Comparison of ENCODE assay signal across 1 cellular context in genomic region chr6:153002613-153003293, GRCh38.
TF ChIP-seq lines count a peak whose summit lies in the region.

TSS of gene MTRF1L (minus strand) at chr6:153002709. CDS start at chr6:153002685, 24 bp downstream.

TF ChIP-seq in HepG2, 621 proteins besides CTCF, POLR2A, EP300 and RAD21 (continued from another document and continues in another):
- TF ChIP-seq BCLAF1 (IDR thresholded peaks at IDR 0.05) (no peak), LBX2 (CRISPR knock-in tag; IDR thresholded peaks at IDR 0.05; ENCODE audit: borderline replicate concordance) (no peak), FOXA3 (CRISPR knock-in tag; IDR thresholded peaks at IDR 0.05) (peak; percentile 50), KLF6 (CRISPR knock-in tag; IDR thresholded peaks at IDR 0.05) (peak; percentile 71; the same call in 1 of the 2 replicates), REPIN1 (CRISPR knock-in tag; IDR thresholded peaks at IDR 0.05; ENCODE audit: borderline replicate concordance, low read depth) (peak; percentile 94), GRHL1 (CRISPR knock-in tag; conservative IDR thresholded peaks at IDR 0.05) (no peak), ZNF670 (CRISPR knock-in tag; IDR thresholded peaks at IDR 0.05; ENCODE audit: borderline replicate concordance) (no peak; the same call in 1 of the 2 replicates), GMEB2 (CRISPR knock-in tag; IDR thresholded peaks at IDR 0.05; ENCODE audit: low read depth) (peak; percentile 64), THAP11 (CRISPR knock-in tag; IDR thresholded peaks at IDR 0.05) (peak; percentile 91), ISL2 (CRISPR knock-in tag; IDR thresholded peaks at IDR 0.05) (peak; percentile 57; the same call in 1 of the 2 replicates), KDM6A (CRISPR knock-in tag; IDR thresholded peaks at IDR 0.05; ENCODE audit: low read depth) (no peak; the same call in 1 of the 2 replicates), MYNN (CRISPR knock-in tag; IDR thresholded peaks at IDR 0.05; ENCODE audit: low read depth) (no peak), HOXA3 (CRISPR knock-in tag; IDR thresholded peaks at IDR 0.05) (peak; percentile 71; the same call in 1 of the 2 replicates), MEIS1 (CRISPR knock-in tag; IDR thresholded peaks at IDR 0.05; ENCODE audit: borderline replicate concordance) (no peak), AKNA (CRISPR knock-in tag; IDR thresholded peaks at IDR 0.05; ENCODE audit: borderline replicate concordance) (no peak; the same call in 1 of the 2 replicates), KDM3A (CRISPR knock-in tag; IDR thresholded peaks at IDR 0.05; ENCODE audit: low read depth) (peak; percentile 43; the same call in 1 of the 2 replicates), PATZ1 (CRISPR knock-in tag; IDR thresholded peaks at IDR 0.05) (peak; percentile 81; the same call in 1 of the 2 replicates), ZFYVE20 (CRISPR knock-in tag; IDR thresholded peaks at IDR 0.05; ENCODE audit: borderline replicate concordance, low read depth) (no peak), ZNF782 (CRISPR knock-in tag; IDR thresholded peaks at IDR 0.05; ENCODE audit: borderline replicate concordance) (no peak; the same call in 1 of the 2 replicates), FLYWCH1 (CRISPR knock-in tag; IDR thresholded peaks at IDR 0.05) (no peak), E2F2 (CRISPR knock-in tag; IDR thresholded peaks at IDR 0.05; ENCODE audit: borderline replicate concordance) (0 out of 2 replicates have a peak, but pooled peaks have one; percentile 68), CHD4 (IDR thresholded peaks at IDR 0.05; ENCODE audit: borderline replicate concordance, low read length) (no peak), ZNF280B (CRISPR knock-in tag; IDR thresholded peaks at IDR 0.05; ENCODE audit: borderline replicate concordance) (no peak; the same call in 1 of the 2 replicates), SMAD1 (CRISPR knock-in tag; IDR thresholded peaks at IDR 0.05; ENCODE audit: borderline replicate concordance, low read depth) (peak; percentile 62; the same call in 1 of the 2 replicates), HCFC1 (IDR thresholded peaks at IDR 0.05; ENCODE audit: low read depth, low read length) (peak; percentile 58; the same call in 1 of the 2 replicates), ZFX (CRISPR knock-in tag; IDR thresholded peaks at IDR 0.05; ENCODE audit: low read depth) (peak; percentile 78), HOMEZ (CRISPR knock-in tag; IDR thresholded peaks at IDR 0.05; ENCODE audit: low read depth) (peak; percentile 91), ZNF136 (CRISPR knock-in tag; IDR thresholded peaks at IDR 0.05; ENCODE audit: low read depth) (no peak), ZNF3 (CRISPR knock-in tag; IDR thresholded peaks at IDR 0.05) (0 out of 2 replicates have a peak, but pooled peaks have one; percentile 27)
